Comparison of ENCODE assay signal across 8 cellular contexts in the genomic region with DNA sequence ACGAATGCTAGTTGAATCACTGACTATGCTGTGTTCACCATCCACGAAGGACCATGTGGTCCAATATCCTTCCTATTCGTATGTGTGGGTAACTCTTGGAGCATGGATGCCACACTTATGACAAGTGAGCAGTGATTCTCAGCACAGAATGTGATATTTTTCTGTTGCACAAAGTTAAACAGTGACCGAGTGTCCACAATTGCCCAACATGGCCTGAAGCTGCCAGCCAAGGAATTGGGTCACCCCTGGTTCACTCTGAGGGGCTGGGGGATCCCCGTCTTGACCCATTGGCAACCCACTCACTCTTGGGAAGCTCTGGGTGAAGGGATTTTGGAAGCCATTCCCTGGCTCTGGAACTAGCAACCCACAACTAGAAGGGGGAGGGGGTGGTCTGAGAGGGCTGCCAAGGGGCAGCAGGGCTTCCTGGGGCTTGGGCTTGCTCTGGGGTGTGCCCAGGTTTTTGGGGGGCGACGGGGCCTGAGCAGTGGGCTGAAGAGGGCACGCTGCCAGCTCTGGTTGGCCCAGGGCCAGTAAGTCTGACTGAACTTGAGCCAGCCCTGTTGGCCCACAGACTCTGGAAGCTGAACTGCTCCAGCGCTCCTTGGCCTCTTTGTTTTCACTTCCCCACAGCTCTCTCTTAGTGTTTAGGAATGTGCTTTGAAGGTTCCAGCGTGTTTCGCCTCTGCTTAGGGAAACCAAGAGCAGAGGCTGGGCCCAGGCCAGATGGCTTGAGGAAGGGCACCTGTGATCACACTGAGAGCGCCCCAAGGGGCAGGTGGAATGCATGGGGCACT. TPM values are rescaled to one million over a fixed set of nuclear protein-coding genes. Genes with fewer than 3 reads are reported as not detected.
DNase-seq lines count a peak whose midpoint lies in the region; ATAC-seq, FAIRE-seq and TF ChIP-seq lines count a peak whose summit lies in the region.

No MANE protein-coding gene starts in this region.

- no peak for FAIRE-seq in pancreas (lab: Jason Lieb, UNC)

- H3K36me3 ChIP-seq in pancreas = no peaks in the 10 kb centered on the region

- in situ Hi-C loops in GM13976 (cut with MboI; ENCODE audit: low sequenced_read_pairs, unreplicated experiment) = no loop called here

- H3K27me3 Mint-ChIP-seq in WTC11 (ENCODE audit: low read depth) = peaks cover 11% of the 10 kb centered on the region

- no peaks in the 10 kb centered on the region for H3K36me3 Mint-ChIP-seq in WTC11

- peaks cover 0 to 5% (median 2%) of the 10 kb centered on the region in 4 donors for H3K27me3 ChIP-seq in pancreas

- H3K4me3 Mint-ChIP-seq in WTC11 = no peak overlapping the region

- 26 to 29% methylated on average over 12 of the region's 12 CpGs for WGBS in pancreas, 2 donors

- peaks cover 40% of the 10 kb centered on the region for H3K4me1 Mint-ChIP-seq in WTC11

- POLR2A ChIA-PET in WTC11 (lab: Charles Lee) = interaction anchor here (1.0 to 1.3 kb wide), 3 partner anchors 11 to 33 kb away, joined by 3 to 4 read pairs (median 3); no protein-coding TSS in a partner anchor

- no peaks in the 10 kb centered on the region for H3K9me3 Mint-ChIP-seq in WTC11

- H3K9me3 ChIP-seq in pancreas = no peaks in the 10 kb centered on the region

- H3K27ac ChIP-seq in pancreas = peak overlapping the region in 3 of 4 donors; percentile 22 to 44 (median 33)

- peak; percentile 57 for ATAC-seq in WTC11
- ATAC-seq in left cardiac atrium = peak; percentile 85
- ATAC-seq in pancreas = peak; percentile 62 to 81 (median 76)

- TF ChIP-seq CTCF in WTC11 (IDR thresholded peaks at IDR 0.05) = no peak
- no peak for TF ChIP-seq CTCF in pancreas (IDR thresholded peaks at IDR 0.05)
- no peak for TF ChIP-seq CTCF in GM13976 (IDR thresholded peaks at IDR 0.05; ENCODE audit: borderline replicate concordance, control extremely low read depth, extremely low read depth, insufficient read depth, missing control alignments)

- H3K4me3 ChIP-seq in pancreas = no peak overlapping the region

- CTCF ChIA-PET in WTC11 (lab: Charles Lee) = interaction anchor here (0.9 to 1.5 kb wide), 5 partner anchors 10 to 34 kb away, joined by 3 to 5 read pairs (median 3); no protein-coding TSS in a partner anchor

- no peak overlapping the region for H3K27ac Mint-ChIP-seq in WTC11

- DNase-seq in COLO829 (ENCODE audit: low spot score) = peak; percentile 24
- DNase-seq in WTC11 (ENCODE audit: low spot score) = peak; percentile 24
- DNase-seq in left cardiac atrium = peak; percentile 44
- peak in 2 of 6 donors; percentile 41 to 74 for DNase-seq in pancreas
- DNase-seq in NCI-H2196 treated with DMSO at 0.1 percent for 48 hours (lab: John Stamatoyannopoulos, UW; ENCODE audit: unreplicated experiment) = no peak
- DNase-seq in middle frontal gyrus (ENCODE audit: extremely low spot score, low spot score) = no peak
- DNase-seq in stimulated activated CD8-positive, alpha-beta memory T cell treated with anti-CD3 and anti-CD28 coated beads, Interleukin-4, amount 100 ng/mL, for 48 hours = no peak
- no peak for DNase-seq in GM13976 (ENCODE audit: low spot score)

- peaks cover 0 to 5% (median 0%) of the 10 kb centered on the region in 3 donors for H3K4me1 ChIP-seq in pancreas

- intact Hi-C loops in left cardiac atrium (cut with DNase I) = no loop called here
- intact Hi-C loops in pancreas (cut with DNase I) = no loop called here

TF ChIP-seq in WTC11, 78 proteins besides CTCF, POLR2A, EP300 and RAD21 (continues in another document):
- TF ChIP-seq, protein P1, sequence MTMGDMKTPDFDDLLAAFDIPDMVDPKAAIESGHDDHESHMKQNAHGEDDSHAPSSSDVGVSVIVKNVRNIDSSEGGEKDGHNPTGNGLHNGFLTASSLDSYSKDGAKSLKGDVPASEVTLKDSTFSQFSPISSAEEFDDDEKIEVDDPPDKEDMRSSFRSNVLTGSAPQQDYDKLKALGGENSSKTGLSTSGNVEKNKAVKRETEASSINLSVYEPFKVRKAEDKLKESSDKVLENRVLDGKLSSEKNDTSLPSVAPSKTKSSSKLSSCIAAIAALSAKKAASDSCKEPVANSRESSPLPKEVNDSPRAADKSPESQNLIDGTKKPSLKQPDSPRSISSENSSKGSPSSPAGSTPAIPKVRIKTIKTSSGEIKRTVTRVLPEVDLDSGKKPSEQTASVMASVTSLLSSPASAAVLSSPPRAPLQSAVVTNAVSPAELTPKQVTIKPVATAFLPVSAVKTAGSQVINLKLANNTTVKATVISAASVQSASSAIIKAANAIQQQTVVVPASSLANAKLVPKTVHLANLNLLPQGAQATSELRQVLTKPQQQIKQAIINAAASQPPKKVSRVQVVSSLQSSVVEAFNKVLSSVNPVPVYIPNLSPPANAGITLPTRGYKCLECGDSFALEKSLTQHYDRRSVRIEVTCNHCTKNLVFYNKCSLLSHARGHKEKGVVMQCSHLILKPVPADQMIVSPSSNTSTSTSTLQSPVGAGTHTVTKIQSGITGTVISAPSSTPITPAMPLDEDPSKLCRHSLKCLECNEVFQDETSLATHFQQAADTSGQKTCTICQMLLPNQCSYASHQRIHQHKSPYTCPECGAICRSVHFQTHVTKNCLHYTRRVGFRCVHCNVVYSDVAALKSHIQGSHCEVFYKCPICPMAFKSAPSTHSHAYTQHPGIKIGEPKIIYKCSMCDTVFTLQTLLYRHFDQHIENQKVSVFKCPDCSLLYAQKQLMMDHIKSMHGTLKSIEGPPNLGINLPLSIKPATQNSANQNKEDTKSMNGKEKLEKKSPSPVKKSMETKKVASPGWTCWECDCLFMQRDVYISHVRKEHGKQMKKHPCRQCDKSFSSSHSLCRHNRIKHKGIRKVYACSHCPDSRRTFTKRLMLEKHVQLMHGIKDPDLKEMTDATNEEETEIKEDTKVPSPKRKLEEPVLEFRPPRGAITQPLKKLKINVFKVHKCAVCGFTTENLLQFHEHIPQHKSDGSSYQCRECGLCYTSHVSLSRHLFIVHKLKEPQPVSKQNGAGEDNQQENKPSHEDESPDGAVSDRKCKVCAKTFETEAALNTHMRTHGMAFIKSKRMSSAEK (CRISPR knock-in tag; IDR thresholded peaks at IDR 0.05; ENCODE audit: borderline replicate concordance) = no peak
- TF ChIP-seq, protein P2, sequence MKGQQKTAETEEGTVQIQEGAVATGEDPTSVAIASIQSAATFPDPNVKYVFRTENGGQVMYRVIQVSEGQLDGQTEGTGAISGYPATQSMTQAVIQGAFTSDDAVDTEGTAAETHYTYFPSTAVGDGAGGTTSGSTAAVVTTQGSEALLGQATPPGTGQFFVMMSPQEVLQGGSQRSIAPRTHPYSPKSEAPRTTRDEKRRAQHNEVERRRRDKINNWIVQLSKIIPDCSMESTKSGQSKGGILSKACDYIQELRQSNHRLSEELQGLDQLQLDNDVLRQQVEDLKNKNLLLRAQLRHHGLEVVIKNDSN (CRISPR knock-in tag; IDR thresholded peaks at IDR 0.05) = no peak
- TF ChIP-seq CREB1 (CRISPR knock-in tag; IDR thresholded peaks at IDR 0.05) (no peak), CBFB (CRISPR knock-in tag; IDR thresholded peaks at IDR 0.05; ENCODE audit: low read depth) (no peak), NR2C2 (CRISPR knock-in tag; IDR thresholded peaks at IDR 0.05) (no peak), JAZF1 (CRISPR knock-in tag; IDR thresholded peaks at IDR 0.05) (no peak), NR1H2 (CRISPR knock-in tag; IDR thresholded peaks at IDR 0.05) (no peak), KAT7 (CRISPR knock-in tag; IDR thresholded peaks at IDR 0.05; ENCODE audit: borderline replicate concordance) (no peak), MYBL2 (CRISPR knock-in tag; IDR thresholded peaks at IDR 0.05) (no peak), PRRX2 (CRISPR knock-in tag; IDR thresholded peaks at IDR 0.05) (no peak), GTF2I (CRISPR knock-in tag; conservative IDR thresholded peaks at IDR 0.05) (no peak), ESRRA (CRISPR knock-in tag; IDR thresholded peaks at IDR 0.05; ENCODE audit: borderline replicate concordance) (no peak)
- TF ChIP-seq, protein P3, sequence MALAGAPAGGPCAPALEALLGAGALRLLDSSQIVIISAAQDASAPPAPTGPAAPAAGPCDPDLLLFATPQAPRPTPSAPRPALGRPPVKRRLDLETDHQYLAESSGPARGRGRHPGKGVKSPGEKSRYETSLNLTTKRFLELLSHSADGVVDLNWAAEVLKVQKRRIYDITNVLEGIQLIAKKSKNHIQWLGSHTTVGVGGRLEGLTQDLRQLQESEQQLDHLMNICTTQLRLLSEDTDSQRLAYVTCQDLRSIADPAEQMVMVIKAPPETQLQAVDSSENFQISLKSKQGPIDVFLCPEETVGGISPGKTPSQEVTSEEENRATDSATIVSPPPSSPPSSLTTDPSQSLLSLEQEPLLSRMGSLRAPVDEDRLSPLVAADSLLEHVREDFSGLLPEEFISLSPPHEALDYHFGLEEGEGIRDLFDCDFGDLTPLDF (CRISPR knock-in tag; IDR thresholded peaks at IDR 0.05) = no peak
- TF ChIP-seq, protein P4, sequence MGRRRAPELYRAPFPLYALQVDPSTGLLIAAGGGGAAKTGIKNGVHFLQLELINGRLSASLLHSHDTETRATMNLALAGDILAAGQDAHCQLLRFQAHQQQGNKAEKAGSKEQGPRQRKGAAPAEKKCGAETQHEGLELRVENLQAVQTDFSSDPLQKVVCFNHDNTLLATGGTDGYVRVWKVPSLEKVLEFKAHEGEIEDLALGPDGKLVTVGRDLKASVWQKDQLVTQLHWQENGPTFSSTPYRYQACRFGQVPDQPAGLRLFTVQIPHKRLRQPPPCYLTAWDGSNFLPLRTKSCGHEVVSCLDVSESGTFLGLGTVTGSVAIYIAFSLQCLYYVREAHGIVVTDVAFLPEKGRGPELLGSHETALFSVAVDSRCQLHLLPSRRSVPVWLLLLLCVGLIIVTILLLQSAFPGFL (CRISPR knock-in tag; IDR thresholded peaks at IDR 0.05; ENCODE audit: borderline replicate concordance) = no peak
- TF ChIP-seq, protein P5, sequence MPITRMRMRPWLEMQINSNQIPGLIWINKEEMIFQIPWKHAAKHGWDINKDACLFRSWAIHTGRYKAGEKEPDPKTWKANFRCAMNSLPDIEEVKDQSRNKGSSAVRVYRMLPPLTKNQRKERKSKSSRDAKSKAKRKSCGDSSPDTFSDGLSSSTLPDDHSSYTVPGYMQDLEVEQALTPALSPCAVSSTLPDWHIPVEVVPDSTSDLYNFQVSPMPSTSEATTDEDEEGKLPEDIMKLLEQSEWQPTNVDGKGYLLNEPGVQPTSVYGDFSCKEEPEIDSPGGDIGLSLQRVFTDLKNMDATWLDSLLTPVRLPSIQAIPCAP (CRISPR knock-in tag; IDR thresholded peaks at IDR 0.05) = no peak

RNA-seq across cellular contexts. Expression of a gene that starts 43.1 kb away (rescaled TPM):
- 41.1 to 44.5 TPM (median 43.1 TPM) in 3 replicates for total RNA-seq in WTC11 (2021)
- 10 to 100 TPM; 10.8 to 21.6 TPM for total RNA-seq in left cardiac atrium
- total RNA-seq in pancreas = 10 to 100 TPM in 5 of 6 donors, 1 to 10 TPM in 1; 9.8 to 18.4 (median 13.2) TPM
- polyA plus RNA-seq in pancreas = 10 to 100 TPM in 1 of 2 donors, 1 to 10 TPM in 1; 6.3 to 14.3 TPM

Comparison
In these comparisons a context has a peak if more than half of its experiments do, and no peak if none do; other contexts are left out.
1. DNase-seq: peak in COLO829 (single experiment), WTC11 (single experiment) and left cardiac atrium (single experiment); none in NCI-H2196 treated with DMSO at 0.1 percent for 48 hours (single experiment), middle frontal gyrus (single experiment), stimulated activated CD8-positive, alpha-beta memory T cell treated with anti-CD3 and anti-CD28 coated beads, Interleukin-4, amount 100 ng/mL, for 48 hours (single experiment) and GM13976 (single experiment).
2. Peak in every context shown above with its lines, with median percentiles within 50 percentile points of each other: ATAC-seq.